Comparison of ENCODE assay signal across 1 cellular context in genomic region chr14:23322568-23323517, GRCh38.
TF ChIP-seq lines count a peak whose summit lies in the region.

No MANE protein-coding gene starts in this region.

TF ChIP-seq in HepG2, 621 proteins besides CTCF, POLR2A, EP300 and RAD21 (continues in another document):
- TF ChIP-seq ARNTL (CRISPR knock-in tag; IDR thresholded peaks at IDR 0.05) (0 out of 2 replicates have a peak, but pooled peaks have one; percentile 18), MED8 (CRISPR knock-in tag; IDR thresholded peaks at IDR 0.05; ENCODE audit: insufficient replicate concordance) (no peak), NKX3-1 (CRISPR knock-in tag; IDR thresholded peaks at IDR 0.05) (peak; percentile 86; the same call in 1 of the 2 replicates), CCDC6 (CRISPR knock-in tag; IDR thresholded peaks at IDR 0.05) (no peak), HBP1 (CRISPR knock-in tag; IDR thresholded peaks at IDR 0.05; ENCODE audit: low read depth) (no peak), THRA (CRISPR knock-in tag; IDR thresholded peaks at IDR 0.05; ENCODE audit: borderline replicate concordance) (peak; percentile 1; the same call in 1 of the 2 replicates), NONO (IDR thresholded peaks at IDR 0.05) (no peak), NONO (CRISPR knock-in tag; conservative IDR thresholded peaks at IDR 0.05) (peak; percentile 0; the same call in 1 of the 2 replicates), RXRA (CRISPR knock-in tag; IDR thresholded peaks at IDR 0.05) (no peak), TRIM22 (IDR thresholded peaks at IDR 0.05) (no peak), CEBPB (IDR thresholded peaks at IDR 0.05; ENCODE audit: borderline replicate concordance, low read depth, low read length) (peak; percentile 35; the same call in 1 of the 2 replicates), ZNF781 (CRISPR knock-in tag; IDR thresholded peaks at IDR 0.05; ENCODE audit: borderline replicate concordance, not compliant biosample characterization) (peak; percentile 10), ZNF572 (CRISPR knock-in tag; IDR thresholded peaks at IDR 0.05) (no peak), ZNF609 (CRISPR knock-in tag; IDR thresholded peaks at IDR 0.05; ENCODE audit: borderline replicate concordance) (no peak), ZBTB25 (CRISPR knock-in tag; IDR thresholded peaks at IDR 0.05) (no peak), THAP8 (CRISPR knock-in tag; IDR thresholded peaks at IDR 0.05; ENCODE audit: borderline replicate concordance) (no peak; the same call in 1 of the 2 replicates), MTA3 (CRISPR knock-in tag; IDR thresholded peaks at IDR 0.05) (no peak), ZBTB49 (CRISPR knock-in tag; IDR thresholded peaks at IDR 0.05; ENCODE audit: borderline replicate concordance) (0 out of 2 replicates have a peak, but pooled peaks have one; percentile 11), NR2F6 (IDR thresholded peaks at IDR 0.05) (0 out of 2 replicates have a peak, but pooled peaks have one; percentile 2), NR2F6 (CRISPR knock-in tag; IDR thresholded peaks at IDR 0.05) (no peak), ZSCAN20 (CRISPR knock-in tag; IDR thresholded peaks at IDR 0.05; ENCODE audit: borderline replicate concordance) (no peak), ZNF274 (CRISPR knock-in tag; IDR thresholded peaks at IDR 0.05) (no peak), GFI1 (CRISPR knock-in tag; IDR thresholded peaks at IDR 0.05; ENCODE audit: borderline replicate concordance) (0 out of 2 replicates have a peak, but pooled peaks have one; percentile 32), NFIB (CRISPR knock-in tag; IDR thresholded peaks at IDR 0.05; ENCODE audit: borderline replicate concordance) (no peak), HMGA1 (CRISPR knock-in tag; conservative IDR thresholded peaks at IDR 0.05) (no peak), ZNF329 (CRISPR knock-in tag; IDR thresholded peaks at IDR 0.05; ENCODE audit: low read depth) (0 out of 2 replicates have a peak, but pooled peaks have one; percentile 27), MED1 (CRISPR knock-in tag; IDR thresholded peaks at IDR 0.05) (no peak; the same call in none of the 2 replicates), ZNF569 (CRISPR knock-in tag; IDR thresholded peaks at IDR 0.05; ENCODE audit: borderline replicate concordance) (no peak), ZNF205 (CRISPR knock-in tag; IDR thresholded peaks at IDR 0.05) (peak; percentile 92), HES4 (CRISPR knock-in tag; IDR thresholded peaks at IDR 0.05; ENCODE audit: borderline replicate concordance) (no peak), MTA1 (CRISPR knock-in tag; IDR thresholded peaks at IDR 0.05; ENCODE audit: borderline replicate concordance) (no peak), SP2 (CRISPR knock-in tag; IDR thresholded peaks at IDR 0.05) (0 out of 2 replicates have a peak, but pooled peaks have one; percentile 59), ZSCAN25 (CRISPR knock-in tag; IDR thresholded peaks at IDR 0.05) (no peak), HMG20B (CRISPR knock-in tag; conservative IDR thresholded peaks at IDR 0.05) (no peak), KDM4B (CRISPR knock-in tag; IDR thresholded peaks at IDR 0.05) (0 out of 2 replicates have a peak, but pooled peaks have one; percentile 50), ZNF879 (CRISPR knock-in tag; IDR thresholded peaks at IDR 0.05) (peak; percentile 68; the same call in 1 of the 2 replicates), ZNF691 (CRISPR knock-in tag; IDR thresholded peaks at IDR 0.05; ENCODE audit: borderline replicate concordance, low read depth) (peak; percentile 82), MXD3 (CRISPR knock-in tag; IDR thresholded peaks at IDR 0.05) (no peak), IKZF5 (CRISPR knock-in tag; IDR thresholded peaks at IDR 0.05) (no peak), SMAD9 (CRISPR knock-in tag; IDR thresholded peaks at IDR 0.05) (no peak), ZBTB46 (CRISPR knock-in tag; IDR thresholded peaks at IDR 0.05; ENCODE audit: borderline replicate concordance) (no peak), CHD4 (IDR thresholded peaks at IDR 0.05; ENCODE audit: borderline replicate concordance, low read length) (no peak), ZNF724P (CRISPR knock-in tag; IDR thresholded peaks at IDR 0.05; ENCODE audit: borderline replicate concordance) (peak; percentile 33; the same call in 1 of the 2 replicates), MAFF (IDR thresholded peaks at IDR 0.05; ENCODE audit: low read depth, low read length) (no peak)
